Comparison of ENCODE assay signal across 19 cellular contexts in genomic region chr1:219858980-219859379, GRCh38.
DNase-seq lines count a peak whose midpoint lies in the region; ATAC-seq and TF ChIP-seq lines count a peak whose summit lies in the region.
"Had no signal": no experiment of that assay in that cellular context is flagged by ENCODE, and none has a peak within 500 bp of the region (broad histone marks: within the 10 kb centered on the region; RNA-seq: fewer than 3 reads in every experiment).

No MANE protein-coding gene starts in this region.

- CTCF ChIA-PET in HEK293 (lab: Yijun Ruan, JAX): no interaction called here

- TF ChIP-seq POLR2A in testis (IDR thresholded peaks at IDR 0.05): no peak

- H3K27ac ChIP-seq in HEK293 (ENCODE audit: extremely low read depth, low read depth, low read length): no peak overlapping the region
- no peak overlapping the region for H3K27ac ChIP-seq in testis
- H3K27ac ChIP-seq: A549, SJSA1 had no signal

- no peaks in the 10 kb centered on the region for H3K36me3 ChIP-seq in HEK293 (ENCODE audit: control insufficient read depth in 2 of 2, insufficient read depth in 1 of 2, low read length in 2 of 2)
- H3K36me3 ChIP-seq in mucosa of descending colon (ENCODE audit: low read depth): no peaks in the 10 kb centered on the region
- H3K36me3 ChIP-seq in testis (ENCODE audit: low read depth, missing control alignments): no peaks in the 10 kb centered on the region
- H3K36me3 ChIP-seq: HAP-1, SJSA1 had no signal

- TF ChIP-seq CTCF in HEK293 (tag by site-specific recombination; IDR thresholded peaks at IDR 0.05) (no peak), mucosa of descending colon (IDR thresholded peaks at IDR 0.05) (no peak), testis (IDR thresholded peaks at IDR 0.05) (no peak)

- DNase-seq in NCI-H1436 treated with DMSO at 0.1 percent for 48 hours (lab: John Stamatoyannopoulos, UW): peak; percentile 21
- DNase-seq in NCI-H748 treated with DMSO at 0.1 percent for 48 hours (lab: John Stamatoyannopoulos, UW): peak; percentile 11
- peak in 1 of 3 donors; percentile 62 for DNase-seq in mucosa of descending colon
- DNase-seq in testis: no peak
- no peak for DNase-seq in CD1c-positive myeloid dendritic cell (ENCODE audit: extremely low spot score)
- DNase-seq: DND-41, Karpas-422, NCI-H2081 treated with DMSO at 0.1 percent for 48 hours, NCI-H446 treated with DMSO at 0.1 percent for 48 hours, NCI-H526 treated with DMSO at 0.1 percent for 48 hours, OCI-M1, T-helper 9 cell had no signal

- H3K27me3 ChIP-seq in testis: no peaks in the 10 kb centered on the region
- H3K27me3 ChIP-seq: SJSA1 had no signal

- no peak overlapping the region for H3K4me3 ChIP-seq in HEK293 (ENCODE audit: low read depth, low read length)
- H3K4me3 ChIP-seq in mucosa of descending colon: no peak overlapping the region
- no peak overlapping the region for H3K4me3 ChIP-seq in testis
- H3K4me3 ChIP-seq: A549, GM12878, HAP-1, SJSA1 had no signal

- no peaks in the 10 kb centered on the region for H3K9me3 ChIP-seq in HEK293 (ENCODE audit: control insufficient read depth, insufficient read depth, low read depth, low read length)
- peaks cover 2% of the 10 kb centered on the region for H3K9me3 ChIP-seq in mucosa of descending colon
- no peaks in the 10 kb centered on the region for H3K9me3 ChIP-seq in testis
- H3K9me3 ChIP-seq: A549, HAP-1, SJSA1 had no signal

- ATAC-seq in mucosa of descending colon (peak; percentile 90), HG03045 (IDR thresholded peaks at IDR 0.05; ENCODE audit: unreplicated experiment) (no peak)
- ATAC-seq: A549, GM12878, Right ventricle myocardium inferior had no signal

- H3K4me1 ChIP-seq in HEK293 (ENCODE audit: control insufficient read depth, insufficient read depth, low read length): no peaks in the 10 kb centered on the region
- peaks cover 10% of the 10 kb centered on the region for H3K4me1 ChIP-seq in mucosa of descending colon (ENCODE audit: low read depth)
- no peaks in the 10 kb centered on the region for H3K4me1 ChIP-seq in testis
- H3K4me1 ChIP-seq: A549, HAP-1, SJSA1 had no signal

- 39 to 43% methylated on average over 3 of the region's 3 CpGs for WGBS in testis, 2 donors

- intact Hi-C loops in mucosa of descending colon (cut with DNase I, micrococcal nuclease) (no loop called here), testis (cut with DNase I; ENCODE audit: low total_unique reads) (no loop called here)

- POLR2A ChIA-PET in HEK293 (lab: Yijun Ruan, JAX): interaction anchor here (0.7 kb wide), 1 partner anchor 1439 kb away, joined by 4 read pairs; no protein-coding TSS in a partner anchor

TF ChIP-seq in HEK293, 187 proteins besides CTCF, POLR2A, EP300 and RAD21:
- TF ChIP-seq, protein P1, sequence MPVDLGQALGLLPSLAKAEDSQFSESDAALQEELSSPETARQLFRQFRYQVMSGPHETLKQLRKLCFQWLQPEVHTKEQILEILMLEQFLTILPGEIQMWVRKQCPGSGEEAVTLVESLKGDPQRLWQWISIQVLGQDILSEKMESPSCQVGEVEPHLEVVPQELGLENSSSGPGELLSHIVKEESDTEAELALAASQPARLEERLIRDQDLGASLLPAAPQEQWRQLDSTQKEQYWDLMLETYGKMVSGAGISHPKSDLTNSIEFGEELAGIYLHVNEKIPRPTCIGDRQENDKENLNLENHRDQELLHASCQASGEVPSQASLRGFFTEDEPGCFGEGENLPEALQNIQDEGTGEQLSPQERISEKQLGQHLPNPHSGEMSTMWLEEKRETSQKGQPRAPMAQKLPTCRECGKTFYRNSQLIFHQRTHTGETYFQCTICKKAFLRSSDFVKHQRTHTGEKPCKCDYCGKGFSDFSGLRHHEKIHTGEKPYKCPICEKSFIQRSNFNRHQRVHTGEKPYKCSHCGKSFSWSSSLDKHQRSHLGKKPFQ (tag by site-specific recombination; IDR thresholded peaks at IDR 0.05): no peak
- TF ChIP-seq, protein P2, sequence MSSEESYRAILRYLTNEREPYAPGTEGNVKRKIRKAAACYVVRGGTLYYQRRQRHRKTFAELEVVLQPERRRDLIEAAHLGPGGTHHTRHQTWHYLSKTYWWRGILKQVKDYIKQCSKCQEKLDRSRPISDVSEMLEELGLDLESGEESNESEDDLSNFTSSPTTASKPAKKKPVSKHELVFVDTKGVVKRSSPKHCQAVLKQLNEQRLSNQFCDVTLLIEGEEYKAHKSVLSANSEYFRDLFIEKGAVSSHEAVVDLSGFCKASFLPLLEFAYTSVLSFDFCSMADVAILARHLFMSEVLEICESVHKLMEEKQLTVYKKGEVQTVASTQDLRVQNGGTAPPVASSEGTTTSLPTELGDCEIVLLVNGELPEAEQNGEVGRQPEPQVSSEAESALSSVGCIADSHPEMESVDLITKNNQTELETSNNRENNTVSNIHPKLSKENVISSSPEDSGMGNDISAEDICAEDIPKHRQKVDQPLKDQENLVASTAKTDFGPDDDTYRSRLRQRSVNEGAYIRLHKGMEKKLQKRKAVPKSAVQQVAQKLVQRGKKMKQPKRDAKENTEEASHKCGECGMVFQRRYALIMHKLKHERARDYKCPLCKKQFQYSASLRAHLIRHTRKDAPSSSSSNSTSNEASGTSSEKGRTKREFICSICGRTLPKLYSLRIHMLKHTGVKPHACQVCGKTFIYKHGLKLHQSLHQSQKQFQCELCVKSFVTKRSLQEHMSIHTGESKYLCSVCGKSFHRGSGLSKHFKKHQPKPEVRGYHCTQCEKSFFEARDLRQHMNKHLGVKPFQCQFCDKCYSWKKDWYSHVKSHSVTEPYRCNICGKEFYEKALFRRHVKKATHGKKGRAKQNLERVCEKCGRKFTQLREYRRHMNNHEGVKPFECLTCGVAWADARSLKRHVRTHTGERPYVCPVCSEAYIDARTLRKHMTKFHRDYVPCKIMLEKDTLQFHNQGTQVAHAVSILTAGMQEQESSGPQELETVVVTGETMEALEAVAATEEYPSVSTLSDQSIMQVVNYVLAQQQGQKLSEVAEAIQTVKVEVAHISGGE (tag by site-specific recombination; conservative IDR thresholded peaks at IDR 0.05; ENCODE audit: low read depth): 0 out of 2 replicates have a peak, but pooled peaks have one; percentile 13
- TF ChIP-seq ZNF843 (tag by site-specific recombination; IDR thresholded peaks at IDR 0.05) (peak; percentile 44; the same call in 1 of the 2 replicates), ZNF558 (tag by site-specific recombination; IDR thresholded peaks at IDR 0.05) (no peak), ZNF132 (tag by site-specific recombination; IDR thresholded peaks at IDR 0.05; ENCODE audit: borderline replicate concordance) (no peak), ZNF658 (tag by site-specific recombination; IDR thresholded peaks at IDR 0.05) (no peak), ZXDB (tag by site-specific recombination; IDR thresholded peaks at IDR 0.05) (no peak), YY2 (tag by site-specific recombination; IDR thresholded peaks at IDR 0.05) (no peak)
- TF ChIP-seq, protein P3, sequence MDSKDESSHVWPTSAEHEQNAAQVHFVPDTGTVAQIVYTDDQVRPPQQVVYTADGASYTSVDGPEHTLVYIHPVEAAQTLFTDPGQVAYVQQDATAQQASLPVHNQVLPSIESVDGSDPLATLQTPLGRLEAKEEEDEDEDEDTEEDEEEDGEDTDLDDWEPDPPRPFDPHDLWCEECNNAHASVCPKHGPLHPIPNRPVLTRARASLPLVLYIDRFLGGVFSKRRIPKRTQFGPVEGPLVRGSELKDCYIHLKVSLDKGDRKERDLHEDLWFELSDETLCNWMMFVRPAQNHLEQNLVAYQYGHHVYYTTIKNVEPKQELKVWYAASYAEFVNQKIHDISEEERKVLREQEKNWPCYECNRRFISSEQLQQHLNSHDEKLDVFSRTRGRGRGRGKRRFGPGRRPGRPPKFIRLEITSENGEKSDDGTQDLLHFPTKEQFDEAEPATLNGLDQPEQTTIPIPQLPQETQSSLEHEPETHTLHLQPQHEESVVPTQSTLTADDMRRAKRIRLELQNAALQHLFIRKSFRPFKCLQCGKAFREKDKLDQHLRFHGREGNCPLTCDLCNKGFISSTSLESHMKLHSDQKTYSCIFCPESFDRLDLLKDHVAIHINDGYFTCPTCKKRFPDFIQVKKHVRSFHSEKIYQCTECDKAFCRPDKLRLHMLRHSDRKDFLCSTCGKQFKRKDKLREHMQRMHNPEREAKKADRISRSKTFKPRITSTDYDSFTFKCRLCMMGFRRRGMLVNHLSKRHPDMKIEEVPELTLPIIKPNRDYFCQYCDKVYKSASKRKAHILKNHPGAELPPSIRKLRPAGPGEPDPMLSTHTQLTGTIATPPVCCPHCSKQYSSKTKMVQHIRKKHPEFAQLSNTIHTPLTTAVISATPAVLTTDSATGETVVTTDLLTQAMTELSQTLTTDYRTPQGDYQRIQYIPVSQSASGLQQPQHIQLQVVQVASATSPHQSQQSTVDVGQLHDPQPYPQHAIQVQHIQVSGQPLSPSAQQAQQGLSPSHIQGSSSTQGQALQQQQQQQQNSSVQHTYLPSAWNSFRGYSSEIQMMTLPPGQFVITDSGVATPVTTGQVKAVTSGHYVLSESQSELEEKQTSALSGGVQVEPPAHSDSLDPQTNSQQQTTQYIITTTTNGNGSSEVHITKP (tag by site-specific recombination; IDR thresholded peaks at IDR 0.05): 0 out of 2 replicates have a peak, but pooled peaks have one; percentile 15

Comparison
In these comparisons a context has a peak if more than half of its experiments do, and no peak if none do; other contexts are left out.
1. DNase-seq: peak in NCI-H1436 treated with DMSO at 0.1 percent for 48 hours (single experiment) and NCI-H748 treated with DMSO at 0.1 percent for 48 hours (single experiment); none in testis (single experiment) and CD1c-positive myeloid dendritic cell (single experiment).